ENCODE assay signal across 18 cellular contexts in the genomic region with DNA sequence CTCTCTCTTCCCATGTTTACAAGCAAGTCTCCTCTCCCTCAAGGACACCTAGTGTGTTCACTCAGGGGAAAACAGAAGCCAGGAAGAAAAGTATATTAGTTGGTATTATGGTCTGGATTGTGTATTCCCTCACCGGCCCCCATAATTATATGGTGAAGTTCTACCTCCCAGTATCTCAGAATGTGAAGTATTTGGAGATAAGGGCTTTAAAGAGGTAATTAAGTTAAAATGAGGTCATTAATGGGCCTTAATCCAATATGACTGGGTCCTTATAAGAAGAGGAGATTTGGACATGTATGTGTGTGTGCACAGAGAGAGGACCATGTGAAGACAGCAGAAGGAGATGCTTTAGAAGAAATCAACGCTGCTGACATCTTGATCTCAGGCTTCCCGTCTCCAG. TPM values are rescaled to one million over a fixed set of nuclear protein-coding genes. Genes with fewer than 3 reads are reported as not detected.
DNase-seq lines count a peak whose midpoint lies in the region; ATAC-seq and TF ChIP-seq lines count a peak whose summit lies in the region.
"Had no signal": no experiment of that assay in that cellular context is flagged by ENCODE, and none has a peak within 500 bp of the region (broad histone marks: within the 10 kb centered on the region; RNA-seq: fewer than 3 reads in every experiment).

No MANE protein-coding gene starts in this region.

- DNase-seq in NCI-H2227 treated with DMSO at 0.1 percent for 48 hours (lab: John Stamatoyannopoulos, UW) (peak; percentile 19), SK-N-DZ (ENCODE audit: low spot score) (peak; percentile 85), kidney tubule cell (ENCODE audit: low spot score) (no peak), GF-D8 (lab: John Stamatoyannopoulos, UW) (no peak)
- DNase-seq in activated naive CD4-positive, alpha-beta T cell treated with anti-CD3 and anti-CD28 coated beads, Interleukin-2, amount 50 U/mL, for 16 hours = no peak
- DNase-seq: C1 segment of cervical spinal cord; Calu3; CD4-positive, alpha-beta memory T cell; COR-L47; DMS53; DMS79 treated with DMSO at 0.1 percent for 48 hours; GM23248; H7; HCEC 1CT had no signal

- H3K36me3 ChIP-seq in DOHH2 (ENCODE audit: control insufficient read depth, low read length) (no peaks in the 10 kb centered on the region; the same call in 1 of the 2 replicates), HEK293 (ENCODE audit: control insufficient read depth in 2 of 2, insufficient read depth in 1 of 2, low read length in 2 of 2) (no peaks in the 10 kb centered on the region)

- POLR2A ChIA-PET in HEK293 (lab: Yijun Ruan, JAX) = no interaction called here

- H3K79me2 ChIP-seq in DOHH2 (ENCODE audit: control insufficient read depth, low read length) = peaks cover 9% of the 10 kb centered on the region

- TF ChIP-seq CTCF in DOHH2 (IDR thresholded peaks at IDR 0.05; ENCODE audit: low read depth, low read length, poor library complexity, severe bottlenecking) (no peak), HEK293 (tag by site-specific recombination; IDR thresholded peaks at IDR 0.05) (no peak)

- CTCF ChIA-PET in HEK293 (lab: Yijun Ruan, JAX) = no interaction called here

- H3K4me1 ChIP-seq in DOHH2 (ENCODE audit: control insufficient read depth, low read length) (peaks cover 83% of the 10 kb centered on the region), HEK293 (ENCODE audit: control insufficient read depth, insufficient read depth, low read length) (no peaks in the 10 kb centered on the region)

- no peaks in the 10 kb centered on the region for H4K20me1 ChIP-seq in DOHH2 (ENCODE audit: control insufficient read depth, insufficient read depth, low read depth, low read length)

- ATAC-seq in HG03196 (IDR thresholded peaks at IDR 0.05; ENCODE audit: unreplicated experiment) = no peak
- ATAC-seq: GM12878 had no signal

- peak overlapping the region; percentile 17; the same call in 1 of the 2 replicates for H3K4me2 ChIP-seq in DOHH2 (ENCODE audit: low read length)

- no peaks in the 10 kb centered on the region for H3K27me3 ChIP-seq in DOHH2 (ENCODE audit: control insufficient read depth, low read length)

- no peak overlapping the region for H3K4me3 ChIP-seq in DOHH2 (ENCODE audit: low read length)
- H3K4me3 ChIP-seq in HEK293 (ENCODE audit: low read depth, low read length) = no peak overlapping the region
- H3K4me3 ChIP-seq: GM12878, GM23248 had no signal

- no peaks in the 10 kb centered on the region for H3K9me2 ChIP-seq in DOHH2 (replicated peaks; ENCODE audit: control insufficient read depth, low read length)

- H3K9me3 ChIP-seq in DOHH2 (ENCODE audit: control insufficient read depth, insufficient read depth, low read length) (no peaks in the 10 kb centered on the region), HEK293 (ENCODE audit: control insufficient read depth, insufficient read depth, low read depth, low read length) (no peaks in the 10 kb centered on the region)

- H3K27ac ChIP-seq in DOHH2 (ENCODE audit: low read depth, low read length) (no peak overlapping the region), HEK293 (ENCODE audit: extremely low read depth, low read depth, low read length) (no peak overlapping the region)
- H3K27ac ChIP-seq: GM23248 had no signal

- peaks cover 4% of the 10 kb centered on the region; the same call in 1 of the 2 replicates for H3F3A ChIP-seq in DOHH2 (ENCODE audit: control insufficient read depth, insufficient read depth)

TF ChIP-seq in HEK293, 187 proteins besides CTCF, POLR2A, EP300 and RAD21:
- TF ChIP-seq, protein P1, sequence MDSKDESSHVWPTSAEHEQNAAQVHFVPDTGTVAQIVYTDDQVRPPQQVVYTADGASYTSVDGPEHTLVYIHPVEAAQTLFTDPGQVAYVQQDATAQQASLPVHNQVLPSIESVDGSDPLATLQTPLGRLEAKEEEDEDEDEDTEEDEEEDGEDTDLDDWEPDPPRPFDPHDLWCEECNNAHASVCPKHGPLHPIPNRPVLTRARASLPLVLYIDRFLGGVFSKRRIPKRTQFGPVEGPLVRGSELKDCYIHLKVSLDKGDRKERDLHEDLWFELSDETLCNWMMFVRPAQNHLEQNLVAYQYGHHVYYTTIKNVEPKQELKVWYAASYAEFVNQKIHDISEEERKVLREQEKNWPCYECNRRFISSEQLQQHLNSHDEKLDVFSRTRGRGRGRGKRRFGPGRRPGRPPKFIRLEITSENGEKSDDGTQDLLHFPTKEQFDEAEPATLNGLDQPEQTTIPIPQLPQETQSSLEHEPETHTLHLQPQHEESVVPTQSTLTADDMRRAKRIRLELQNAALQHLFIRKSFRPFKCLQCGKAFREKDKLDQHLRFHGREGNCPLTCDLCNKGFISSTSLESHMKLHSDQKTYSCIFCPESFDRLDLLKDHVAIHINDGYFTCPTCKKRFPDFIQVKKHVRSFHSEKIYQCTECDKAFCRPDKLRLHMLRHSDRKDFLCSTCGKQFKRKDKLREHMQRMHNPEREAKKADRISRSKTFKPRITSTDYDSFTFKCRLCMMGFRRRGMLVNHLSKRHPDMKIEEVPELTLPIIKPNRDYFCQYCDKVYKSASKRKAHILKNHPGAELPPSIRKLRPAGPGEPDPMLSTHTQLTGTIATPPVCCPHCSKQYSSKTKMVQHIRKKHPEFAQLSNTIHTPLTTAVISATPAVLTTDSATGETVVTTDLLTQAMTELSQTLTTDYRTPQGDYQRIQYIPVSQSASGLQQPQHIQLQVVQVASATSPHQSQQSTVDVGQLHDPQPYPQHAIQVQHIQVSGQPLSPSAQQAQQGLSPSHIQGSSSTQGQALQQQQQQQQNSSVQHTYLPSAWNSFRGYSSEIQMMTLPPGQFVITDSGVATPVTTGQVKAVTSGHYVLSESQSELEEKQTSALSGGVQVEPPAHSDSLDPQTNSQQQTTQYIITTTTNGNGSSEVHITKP (tag by site-specific recombination; IDR thresholded peaks at IDR 0.05) = peak; percentile 18; the same call in 1 of the 2 replicates
- TF ChIP-seq KLF9 (tag by site-specific recombination; IDR thresholded peaks at IDR 0.05; ENCODE audit: low read depth) = no peak
- TF ChIP-seq GLI4 (tag by site-specific recombination; IDR thresholded peaks at IDR 0.05) = no peak
- no peak for TF ChIP-seq ZBTB21 (tag by site-specific recombination; IDR thresholded peaks at IDR 0.05)
- TF ChIP-seq, protein P2, sequence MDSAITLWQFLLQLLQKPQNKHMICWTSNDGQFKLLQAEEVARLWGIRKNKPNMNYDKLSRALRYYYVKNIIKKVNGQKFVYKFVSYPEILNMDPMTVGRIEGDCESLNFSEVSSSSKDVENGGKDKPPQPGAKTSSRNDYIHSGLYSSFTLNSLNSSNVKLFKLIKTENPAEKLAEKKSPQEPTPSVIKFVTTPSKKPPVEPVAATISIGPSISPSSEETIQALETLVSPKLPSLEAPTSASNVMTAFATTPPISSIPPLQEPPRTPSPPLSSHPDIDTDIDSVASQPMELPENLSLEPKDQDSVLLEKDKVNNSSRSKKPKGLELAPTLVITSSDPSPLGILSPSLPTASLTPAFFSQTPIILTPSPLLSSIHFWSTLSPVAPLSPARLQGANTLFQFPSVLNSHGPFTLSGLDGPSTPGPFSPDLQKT (IDR thresholded peaks at IDR 0.05; ENCODE audit: borderline replicate concordance, low read depth, low read length) = no peak
- no peak for TF ChIP-seq ZNF624 (tag by site-specific recombination; IDR thresholded peaks at IDR 0.05)
- no peak for TF ChIP-seq ZSCAN23 (tag by site-specific recombination; IDR thresholded peaks at IDR 0.05)
- no peak for TF ChIP-seq ZNF654 (tag by site-specific recombination; IDR thresholded peaks at IDR 0.05; ENCODE audit: low read depth)
- TF ChIP-seq SP7 (tag by site-specific recombination; IDR thresholded peaks at IDR 0.05) = peak; percentile 56
- TF ChIP-seq ZNF776 (tag by site-specific recombination; IDR thresholded peaks at IDR 0.05; ENCODE audit: borderline replicate concordance) = no peak

RNA-seq across cellular contexts. Expression of a gene that starts 26.5 kb away (rescaled TPM):
- polyA plus RNA-seq in SK-N-DZ (2014; cell fraction: cytosol; rRNA removed) = 65.9 and 121 TPM in 2 replicates
- polyA plus RNA-seq in SK-N-DZ (2014; cell fraction: nucleus; rRNA removed) = 51.5 and 76.0 TPM in 2 replicates
- polyA plus RNA-seq: CD4-positive, alpha-beta memory T cell had no signal

Comparison
In these comparisons a context has a peak if more than half of its experiments do, and no peak if none do; other contexts are left out.
1. DNase-seq: peak in NCI-H2227 treated with DMSO at 0.1 percent for 48 hours (single experiment) and SK-N-DZ (single experiment); none in activated naive CD4-positive, alpha-beta T cell treated with anti-CD3 and anti-CD28 coated beads, Interleukin-2, amount 50 U/mL, for 16 hours (single experiment), kidney tubule cell (single experiment) and GF-D8 (single experiment).